Comparison of ENCODE assay signal across 9 cellular contexts in the genomic region with DNA sequence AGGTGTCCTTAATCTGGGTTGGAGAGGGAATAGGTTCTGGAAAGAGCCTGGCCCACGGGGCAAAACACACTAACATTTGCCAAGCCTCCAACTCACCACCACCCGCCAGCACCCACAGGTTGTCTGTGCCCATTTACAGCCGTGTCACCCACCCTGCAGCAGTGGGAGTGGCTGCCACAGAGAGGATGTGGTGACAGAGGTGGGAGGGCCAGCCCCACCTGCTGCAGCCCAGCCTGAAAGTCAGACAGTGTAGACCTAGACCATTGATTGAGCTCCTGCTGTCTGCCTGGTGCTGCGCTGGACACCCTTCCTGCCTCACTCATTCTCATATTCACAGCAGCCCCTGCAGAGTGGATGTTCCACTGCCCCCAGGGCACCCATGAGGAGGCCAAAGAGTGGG. TPM values are rescaled to one million over a fixed set of nuclear protein-coding genes. Genes with fewer than 3 reads are reported as not detected.
DNase-seq lines count a peak whose midpoint lies in the region; ATAC-seq and TF ChIP-seq lines count a peak whose summit lies in the region.
"Had no signal": no experiment of that assay in that cellular context is flagged by ENCODE, and none has a peak within 500 bp of the region (broad histone marks: within the 10 kb centered on the region; RNA-seq: fewer than 3 reads in every experiment).

No MANE protein-coding gene starts in this region.

- peak; percentile 80 for DNase-seq in activated CD4-positive, alpha-beta T cell treated with anti-CD3 and anti-CD28 coated beads, Interleukin-2, amount 50 U/mL, for 1 hour
- DNase-seq in chondrocyte (ENCODE audit: low spot score) (peak; percentile 61), nephron progenitor cell (no peak), AG20443 (ENCODE audit: low spot score) (no peak), NCI-H187 (lab: John Stamatoyannopoulos, UW) (no peak), Ammon's horn (ENCODE audit: low spot score) (no peak)
- peak; percentile 70 for DNase-seq in stimulated activated CD8-positive, alpha-beta memory T cell treated with anti-CD3 and anti-CD28 coated beads, Interleukin-2, amount 100 ng/mL, for 1 hour (ENCODE audit: low read depth in 2 of 2)

- H3K27ac Mint-ChIP-seq in chondrocyte (ENCODE audit: unreplicated experiment): no peak overlapping the region
- no peak overlapping the region for H3K27ac Mint-ChIP-seq in nephron progenitor cell

- no peak for TF ChIP-seq CTCF in chondrocyte (IDR thresholded peaks at IDR 0.05)
- TF ChIP-seq CTCF in nephron progenitor cell (IDR thresholded peaks at IDR 0.05): no peak

- no peaks in the 10 kb centered on the region for H3K27me3 Mint-ChIP-seq in chondrocyte (ENCODE audit: low read depth)
- no peaks in the 10 kb centered on the region for H3K27me3 Mint-ChIP-seq in nephron progenitor cell (ENCODE audit: low read depth, poor library complexity)

- H3K36me3 Mint-ChIP-seq in chondrocyte (ENCODE audit: low read depth): peaks cover 9% of the 10 kb centered on the region
- no peaks in the 10 kb centered on the region for H3K36me3 Mint-ChIP-seq in nephron progenitor cell (ENCODE audit: low read depth)

- H3K4me1 Mint-ChIP-seq in chondrocyte (ENCODE audit: low read depth) (peaks cover 20% of the 10 kb centered on the region), nephron progenitor cell (peaks cover 23% of the 10 kb centered on the region)

- H3K4me3 Mint-ChIP-seq in chondrocyte (ENCODE audit: unreplicated experiment): no peak overlapping the region
- H3K4me3 Mint-ChIP-seq in nephron progenitor cell: no peak overlapping the region

- H3K9me3 Mint-ChIP-seq in chondrocyte (ENCODE audit: low read depth): peaks cover 3% of the 10 kb centered on the region
- H3K9me3 Mint-ChIP-seq in nephron progenitor cell: peaks cover 33% of the 10 kb centered on the region

- ATAC-seq in HG02981 (IDR thresholded peaks at IDR 0.05; ENCODE audit: unreplicated experiment): peak; percentile 29

RNA-seq across cellular contexts. Expression of gene IL21R, which starts 44.7 kb away (rescaled TPM):
- 2.1 to 11.3 TPM (median 2.2 TPM) in 3 replicates for total RNA-seq in chondrocyte
- total RNA-seq: Daoy had no signal

Comparison
In these comparisons a context has a peak if more than half of its experiments do, and no peak if none do; other contexts are left out.
1. DNase-seq: peak in activated CD4-positive, alpha-beta T cell treated with anti-CD3 and anti-CD28 coated beads, Interleukin-2, amount 50 U/mL, for 1 hour (single experiment), chondrocyte (single experiment) and stimulated activated CD8-positive, alpha-beta memory T cell treated with anti-CD3 and anti-CD28 coated beads, Interleukin-2, amount 100 ng/mL, for 1 hour (2 of 2); none in nephron progenitor cell (single experiment), AG20443 (single experiment), NCI-H187 (0 of 2) and Ammon's horn (single experiment).